Comparison of ENCODE assay signal across 29 cellular contexts in the genomic region with DNA sequence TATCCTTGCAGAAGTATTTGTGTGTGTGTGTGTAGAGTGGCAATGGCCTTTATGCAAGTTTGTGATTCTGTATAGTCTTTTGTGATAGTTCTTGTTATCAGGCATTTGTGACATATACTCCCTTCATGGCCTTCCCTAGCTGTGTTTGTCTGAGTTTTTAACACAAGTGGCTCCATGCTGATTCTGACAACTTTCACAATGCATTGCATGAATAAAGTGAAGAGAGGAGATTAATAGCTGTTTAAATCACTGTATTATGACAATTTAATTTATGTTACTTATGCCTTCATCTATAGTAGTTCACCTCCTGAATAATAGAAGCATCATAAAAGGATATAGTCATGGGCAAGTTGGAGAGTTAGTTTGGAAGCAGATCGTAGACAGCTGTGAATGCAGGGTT. TPM values are rescaled to one million over a fixed set of nuclear protein-coding genes. Genes with fewer than 3 reads are reported as not detected.
"Had no signal": no experiment of that assay in that cellular context is flagged by ENCODE, and none has a peak within 500 bp of the region (broad histone marks: within the 10 kb centered on the region; RNA-seq: fewer than 3 reads in every experiment).

No MANE protein-coding gene starts in this region.

- DNase-seq: activated CD4-positive, alpha-beta memory T cell treated with anti-CD3 and anti-CD28 coated beads for 36 hours; activated CD4-positive, alpha-beta T cell treated with anti-CD3 and anti-CD28 coated beads for 1 hour; activated CD4-positive, alpha-beta T cell treated with anti-CD3 and anti-CD28 coated beads for 48 hours; activated CD8-positive, alpha-beta memory T cell treated with anti-CD3 and anti-CD28 coated beads, Interleukin-2, amount 10 ng/mL, durations not matched to agents 7 days and 5 days; activated CD8-positive, alpha-beta memory T cell treated with anti-CD3 and anti-CD28 coated beads, Interleukin-2, amount 50 U/mL, for 4 hours; activated CD8-positive, alpha-beta T cell treated with anti-CD3 and anti-CD28 coated beads, Interleukin-2, amount 10 ng/mL, durations not matched to agents 7 days and 5 days; activated effector memory CD4-positive, alpha-beta T cell treated with anti-CD3 and anti-CD28 coated beads, Interleukin-2, amount 50 U/mL, for 16 hours; activated naive CD4-positive, alpha-beta T cell treated with anti-CD3 and anti-CD28 coated beads for 36 hours; activated naive CD8-positive, alpha-beta T cell treated with anti-CD3 and anti-CD28 coated beads for 36 hours; activated naive CD8-positive, alpha-beta T cell treated with anti-CD3 and anti-CD28 coated beads, Interleukin-2, amount 50 U/mL, for 24 hours; activated T-cell treated with anti-CD3 and anti-CD28 coated beads, Interleukin-2, amount 50 U/mL, for 1 hour; activated T-cell treated with anti-CD3 and anti-CD28 coated beads, Interleukin-2, amount 50 U/mL, for 48 hours; adrenal gland; amygdala; aorta; body of pancreas; caudate nucleus; cortex of kidney; dermis blood vessel endothelial cell; effector CD4-positive, alpha-beta T cell; effector memory CD8-positive, alpha-beta T cell; esophagus squamous epithelium; foreskin melanocyte; heart right ventricle had no signal

- H3K27ac ChIP-seq: adrenal gland, body of pancreas, epithelial cell of prostate, esophagus squamous epithelium, gastroesophageal sphincter, heart right ventricle, hepatocyte had no signal

- H3K27me3 ChIP-seq: adrenal gland, body of pancreas, esophagus squamous epithelium, gastroesophageal sphincter, heart right ventricle, hepatocyte had no signal

- H3K4me1 ChIP-seq: body of pancreas had no signal

- H3K4me3 ChIP-seq: adrenal gland, body of pancreas, esophagus squamous epithelium, gastroesophageal sphincter, heart right ventricle, hepatocyte had no signal

- H3K9me3 ChIP-seq: adrenal gland, body of pancreas, esophagus squamous epithelium, gastroesophageal sphincter, heart right ventricle had no signal

- ATAC-seq: activated CD8-positive, alpha-beta memory T cell treated with anti-CD3 and anti-CD28 coated beads, Interleukin-2, amount 10 ng/mL, durations not matched to agents 7 days and 5 days; activated CD8-positive, alpha-beta T cell treated with anti-CD3 and anti-CD28 coated beads, Interleukin-2, amount 10 ng/mL, durations not matched to agents 7 days and 5 days; activated naive CD8-positive, alpha-beta T cell treated with anti-CD3 and anti-CD28 coated beads, Interleukin-2, amount 50 U/mL, for 24 hours; body of pancreas; effector memory CD8-positive, alpha-beta T cell; gastroesophageal sphincter; heart right ventricle had no signal

- H3K36me3 ChIP-seq: adrenal gland, esophagus squamous epithelium, gastroesophageal sphincter, heart right ventricle had no signal

RNA-seq across cellular contexts. Expression of a gene that starts 17.2 kb away (rescaled TPM):
- total RNA-seq: chondrocyte, dermis blood vessel endothelial cell, glomerular endothelial cell had no signal
